8 cellular contexts compared by ENCODE assay signal in genomic region chr19:16435238-16435911, GRCh38. TPM values are rescaled to one million over a fixed set of nuclear protein-coding genes. Genes with fewer than 3 reads are reported as not detected.
DNase-seq lines count a peak whose midpoint lies in the region; ATAC-seq and TF ChIP-seq lines count a peak whose summit lies in the region.

No MANE protein-coding gene starts in this region.

- ATAC-seq in foreskin keratinocyte (no peak), GM18858 (IDR thresholded peaks at IDR 0.05; ENCODE audit: unreplicated experiment) (no peak)
- ATAC-seq in activated naive CD8-positive, alpha-beta T cell treated with anti-CD3 and anti-CD28 coated beads, Interleukin-2, amount 50 U/mL, for 24 hours: no peak

- H3K4me3 ChIP-seq in SJCRH30 (no peak overlapping the region), ovary (no peak overlapping the region)

- TF ChIP-seq CTCF in foreskin keratinocyte (conservative IDR thresholded peaks at IDR 0.05) (no peak), ovary (IDR thresholded peaks at IDR 0.05) (no peak)

- no peak overlapping the region for H3K4me3 Mint-ChIP-seq in activated naive CD8-positive, alpha-beta T cell treated with anti-CD3 and anti-CD28 coated beads, Interleukin-2, amount 50 U/mL, for 24 hours

- intact Hi-C loops in ovary (cut with DNase I): no loop called here

- 16 to 20% (median 16%) methylated on average over 11 of the region's 11 CpGs for WGBS in ovary, 3 donors

- no peaks in the 10 kb centered on the region for H3K27me3 Mint-ChIP-seq in activated naive CD8-positive, alpha-beta T cell treated with anti-CD3 and anti-CD28 coated beads, Interleukin-2, amount 50 U/mL, for 24 hours

- H3K27ac ChIP-seq in SJCRH30 (peak overlapping the region; percentile 84), foreskin keratinocyte (no peak overlapping the region), ovary (peak overlapping the region in 1 of 2 donors; percentile 43)

- H3K4me1 ChIP-seq in SJCRH30: peaks cover 26% of the 10 kb centered on the region
- no peaks in the 10 kb centered on the region for H3K4me1 ChIP-seq in foreskin keratinocyte
- peaks cover 17% of the 10 kb centered on the region for H3K4me1 ChIP-seq in ovary (ENCODE audit: insufficient read depth)

- peak; percentile 90 for DNase-seq in AG20443 (ENCODE audit: low spot score)
- DNase-seq in SJCRH30: peak; percentile 94 to 95
- DNase-seq in foreskin keratinocyte: peak; percentile 11 to 18
- DNase-seq in ovary: peak; percentile 71 to 80 (median 78)
- DNase-seq in activated naive CD8-positive, alpha-beta T cell treated with anti-CD3 and anti-CD28 coated beads, Interleukin-2, amount 50 U/mL, for 24 hours: no peak
- DNase-seq in activated naive CD4-positive, alpha-beta T cell treated with anti-CD3 and anti-CD28 coated beads, Interleukin-2, amount 50 U/mL, for 16 hours: no peak
- no peak for DNase-seq in NCI-H510A treated with DMSO at 0.1 percent for 48 hours (lab: John Stamatoyannopoulos, UW)

- no peaks in the 10 kb centered on the region for H3K9me3 ChIP-seq in SJCRH30 (replicated peaks)
- no peaks in the 10 kb centered on the region for H3K9me3 ChIP-seq in ovary

- no peak for TF ChIP-seq EP300 in ovary (IDR thresholded peaks at IDR 0.05)

- H3K36me3 ChIP-seq in SJCRH30 (peaks cover 29% of the 10 kb centered on the region), ovary (no peaks in the 10 kb centered on the region)

- H3K9me3 Mint-ChIP-seq in activated naive CD8-positive, alpha-beta T cell treated with anti-CD3 and anti-CD28 coated beads, Interleukin-2, amount 50 U/mL, for 24 hours: no peaks in the 10 kb centered on the region

- no peak for TF ChIP-seq POLR2A in ovary (IDR thresholded peaks at IDR 0.05)

- H3K4me1 Mint-ChIP-seq in activated naive CD8-positive, alpha-beta T cell treated with anti-CD3 and anti-CD28 coated beads, Interleukin-2, amount 50 U/mL, for 24 hours: peaks cover 12% of the 10 kb centered on the region

- H3K27ac Mint-ChIP-seq in activated naive CD8-positive, alpha-beta T cell treated with anti-CD3 and anti-CD28 coated beads, Interleukin-2, amount 50 U/mL, for 24 hours: no peak overlapping the region

- no peaks in the 10 kb centered on the region for H3K27me3 ChIP-seq in SJCRH30
- H3K27me3 ChIP-seq in foreskin keratinocyte: no peaks in the 10 kb centered on the region
- H3K27me3 ChIP-seq in ovary: no peaks in the 10 kb centered on the region

- peaks cover 29% of the 10 kb centered on the region for H3K36me3 Mint-ChIP-seq in activated naive CD8-positive, alpha-beta T cell treated with anti-CD3 and anti-CD28 coated beads, Interleukin-2, amount 50 U/mL, for 24 hours (ENCODE audit: low read depth)

RNA-seq across cellular contexts. Expression of gene EPS15L1, which starts 36.4 kb away (rescaled TPM):
- total RNA-seq in SJCRH30 (2014; rRNA removed; shearing (Covaris generic)): 15.6 and 20.1 TPM in 2 replicates
- total RNA-seq in foreskin keratinocyte (19.5 and 19.7 TPM in 2 replicates), ovary (10 to 100 TPM; 17.8 to 52.3 (median 43.5) TPM)
- polyA plus RNA-seq in foreskin keratinocyte (19.7 and 20.4 TPM in 2 replicates), ovary (10 to 100 TPM; 21.7 to 25.4 TPM)

Comparison
In these comparisons a context has a peak if more than half of its experiments do, and no peak if none do; other contexts are left out.
1. DNase-seq: peak in AG20443 (single experiment), SJCRH30 (2 of 2), foreskin keratinocyte (2 of 2) and ovary (5 of 5); none in activated naive CD8-positive, alpha-beta T cell treated with anti-CD3 and anti-CD28 coated beads, Interleukin-2, amount 50 U/mL, for 24 hours (single experiment), activated naive CD4-positive, alpha-beta T cell treated with anti-CD3 and anti-CD28 coated beads, Interleukin-2, amount 50 U/mL, for 16 hours (single experiment) and NCI-H510A treated with DMSO at 0.1 percent for 48 hours (single experiment).